In genomic region chr19:8388612-8388958, GRCh38 we compare ENCODE assay signal across 17 cellular contexts. TPM values are rescaled to one million over a fixed set of nuclear protein-coding genes. Genes with fewer than 3 reads are reported as not detected.
A peak's percentile ranks its signal among the peaks of the same experiment; 100 is the strongest.
DNase-seq lines count a peak whose midpoint lies in the region; ATAC-seq, FAIRE-seq and TF ChIP-seq lines count a peak whose summit lies in the region.
"Had no signal": no experiment of that assay in that cellular context is flagged by ENCODE, and none has a peak within 500 bp of the region (broad histone marks: within the 10 kb centered on the region; RNA-seq: fewer than 3 reads in every experiment).

No MANE protein-coding gene starts in this region.

- POLR2A ChIA-PET in A549 (lab: Yijun Ruan, JAX) = no interaction called here

- peaks cover 9% of the 10 kb centered on the region for H3K36me3 Mint-ChIP-seq in activated naive CD4-positive, alpha-beta T cell treated with anti-CD3 and anti-CD28 coated beads, Interleukin-2, amount 10 ng/mL, durations not matched to agents 7 days and 5 days
- H3K36me3 Mint-ChIP-seq: memory B cell had no signal

- H3K27me3 ChIP-seq in OCI-LY3 (ENCODE audit: low read depth, low read length) (no peaks in the 10 kb centered on the region), liver (ENCODE audit: control insufficient read depth in 4 of 4, insufficient read depth in 4 of 4, low read length in 3 of 4) (no peaks in the 10 kb centered on the region)
- H3K27me3 ChIP-seq: BE2C had no signal

- CTCF ChIA-PET in A549 (lab: Yijun Ruan, JAX) = interaction anchor here (0.7 to 8.0 kb wide), 2 partner anchors 13 to 35 kb away, joined by 3 to 71 read pairs; no protein-coding TSS in a partner anchor
- CTCF ChIA-PET in activated naive CD4-positive, alpha-beta T cell treated with anti-CD3 and anti-CD28 coated beads, Interleukin-2, amount 10 ng/mL, durations not matched to agents 7 days and 5 days (lab: Charles Lee) = no interaction called here

- no peaks in the 10 kb centered on the region for H3K27me3 Mint-ChIP-seq in activated naive CD4-positive, alpha-beta T cell treated with anti-CD3 and anti-CD28 coated beads, Interleukin-2, amount 10 ng/mL, durations not matched to agents 7 days and 5 days
- H3K27me3 Mint-ChIP-seq: memory B cell; naive thymus-derived CD4-positive, alpha-beta T cell had no signal

- TF ChIP-seq CTCF in 22Rv1 (IDR thresholded peaks at IDR 0.05) (no peak), A549 (IDR thresholded peaks at IDR 0.05) (no peak), OCI-LY3 (IDR thresholded peaks at IDR 0.05; ENCODE audit: low read depth, low read length) (no peak), liver (IDR thresholded peaks at IDR 0.05; ENCODE audit: low read depth, low read length, missing input control) (no peak)

- H3K4me1 ChIP-seq in A549 = peaks cover 44% of the 10 kb centered on the region
- peaks cover 5% of the 10 kb centered on the region for H3K4me1 ChIP-seq in OCI-LY3 (ENCODE audit: low read length)
- peaks cover 13 to 36% (median 27%) of the 10 kb centered on the region in 4 donors for H3K4me1 ChIP-seq in liver (ENCODE audit: control insufficient read depth in 4 of 4, insufficient read depth in 4 of 4, low read length in 3 of 4)

- peak overlapping the region; percentile 99 for H3K27ac ChIP-seq in 22Rv1
- H3K27ac ChIP-seq in A549 = peak overlapping the region; percentile 84
- H3K27ac ChIP-seq in OCI-LY3 (ENCODE audit: low read length) = no peak overlapping the region
- peak overlapping the region; percentile 95 to 100 for H3K27ac ChIP-seq in liver (ENCODE audit: low read depth in 1 of 2, low read length in 2 of 2)

- ATAC-seq in A549 (no peak), HG02870 (IDR thresholded peaks at IDR 0.05; ENCODE audit: unreplicated experiment) (no peak), HG02852 (IDR thresholded peaks at IDR 0.05; ENCODE audit: unreplicated experiment) (no peak), GM21390 (IDR thresholded peaks at IDR 0.05; ENCODE audit: unreplicated experiment) (no peak)
- ATAC-seq: naive thymus-derived CD4-positive, alpha-beta T cell; WTC11 had no signal

- peaks cover 39% of the 10 kb centered on the region for H3K4me1 Mint-ChIP-seq in activated naive CD4-positive, alpha-beta T cell treated with anti-CD3 and anti-CD28 coated beads, Interleukin-2, amount 10 ng/mL, durations not matched to agents 7 days and 5 days

- H3K9me3 ChIP-seq in A549 = no peaks in the 10 kb centered on the region
- no peaks in the 10 kb centered on the region for H3K9me3 ChIP-seq in OCI-LY3 (ENCODE audit: insufficient read depth, low read length)
- no peaks in the 10 kb centered on the region for H3K9me3 ChIP-seq in liver (ENCODE audit: control insufficient read depth in 4 of 4, low read length in 3 of 4)
- H3K9me3 ChIP-seq: BE2C had no signal

- no peak for DNase-seq in A549 (ENCODE audit: low read depth in 1 of 2, low spot score in 1 of 2)
- no peak for DNase-seq in activated naive CD4-positive, alpha-beta T cell treated with anti-CD3 and anti-CD28 coated beads, Interleukin-2, amount 10 ng/mL, durations not matched to agents 7 days and 5 days
- DNase-seq: activated naive CD4-positive, alpha-beta T cell; BE2C; islet precursor cell; naive thymus-derived CD4-positive, alpha-beta T cell; NCI-H187 treated with DMSO at 0.1 percent for 48 hours; NCI-H446 treated with DMSO at 0.1 percent for 48 hours had no signal

- H4K20me1 ChIP-seq in OCI-LY3 (ENCODE audit: insufficient read depth, low read length) = peaks cover 23% of the 10 kb centered on the region

- no peak overlapping the region for H3K4me3 Mint-ChIP-seq in activated naive CD4-positive, alpha-beta T cell treated with anti-CD3 and anti-CD28 coated beads, Interleukin-2, amount 10 ng/mL, durations not matched to agents 7 days and 5 days
- H3K4me3 Mint-ChIP-seq: memory B cell had no signal

- H3K9ac ChIP-seq in OCI-LY3 (ENCODE audit: low read length) = no peak overlapping the region
- H3K9ac ChIP-seq in liver (ENCODE audit: low read depth in 1 of 2, low read length in 2 of 2) = peak overlapping the region in 1 of 2 donors; percentile 80

- peaks cover 28% of the 10 kb centered on the region for H3K79me2 ChIP-seq in OCI-LY3 (ENCODE audit: low read length)

- 4% methylated on average over 2 of the region's 2 CpGs for WGBS in A549 (ENCODE audit: missing lambda C conversion rate)
- 24% methylated on average over 2 of the region's 2 CpGs for WGBS in liver

- TF ChIP-seq EP300 in A549 (IDR thresholded peaks at IDR 0.05) = no peak

- H3K9me3 Mint-ChIP-seq in activated naive CD4-positive, alpha-beta T cell treated with anti-CD3 and anti-CD28 coated beads, Interleukin-2, amount 10 ng/mL, durations not matched to agents 7 days and 5 days = peaks cover 4% of the 10 kb centered on the region
- H3K9me3 Mint-ChIP-seq: memory B cell had no signal

- no peak overlapping the region for H3K4me3 ChIP-seq in A549
- H3K4me3 ChIP-seq in OCI-LY3 (ENCODE audit: low read length) = peak overlapping the region; percentile 74; the same call in 1 of the 2 replicates
- peak overlapping the region in 1 of 3 donors; percentile 56 for H3K4me3 ChIP-seq in liver (ENCODE audit: low read depth in 1 of 3, low read length in 3 of 3)

- no peak for FAIRE-seq in A549 (lab: Jason Lieb, UNC)
- FAIRE-seq: colon had no signal

- TF ChIP-seq RAD21 in A549 (conservative IDR thresholded peaks at IDR 0.05 in 1 of 2, IDR thresholded peaks at IDR 0.05 in 1 of 2) (no peak), liver (IDR thresholded peaks at IDR 0.05) (no peak)

- TF ChIP-seq POLR2A in A549 (IDR thresholded peaks at IDR 0.05; ENCODE audit: low read length) = no peak

- H3K36me3 ChIP-seq in OCI-LY3 (replicated peaks; ENCODE audit: low read depth, low read length) (no peaks in the 10 kb centered on the region), liver (ENCODE audit: control insufficient read depth in 4 of 4, insufficient read depth in 3 of 4, low read depth in 1 of 4, low read length in 3 of 4) (peaks cover 0 to 3% (median 0%) of the 10 kb centered on the region in 4 donors)
- H3K36me3 ChIP-seq: BE2C had no signal

- no peak overlapping the region for H2AFZ ChIP-seq in OCI-LY3 (ENCODE audit: low read depth, low read length)

- no peak overlapping the region for H3K27ac Mint-ChIP-seq in activated naive CD4-positive, alpha-beta T cell treated with anti-CD3 and anti-CD28 coated beads, Interleukin-2, amount 10 ng/mL, durations not matched to agents 7 days and 5 days

- peak overlapping the region; percentile 78 for H3K4me2 ChIP-seq in A549
- peak overlapping the region; percentile 66; the same call in 1 of the 2 replicates for H3K4me2 ChIP-seq in OCI-LY3 (ENCODE audit: low read length)

TF ChIP-seq in A549, 52 proteins besides CTCF, POLR2A, EP300 and RAD21 (continues in another document):
- no peak for TF ChIP-seq HOXA7 (CRISPR knock-in tag; IDR thresholded peaks at IDR 0.05)
- no peak for TF ChIP-seq RCOR1 (IDR thresholded peaks at IDR 0.05; ENCODE audit: low read depth, low read length)
- TF ChIP-seq ZSCAN20 (CRISPR knock-in tag; IDR thresholded peaks at IDR 0.05) = no peak

TF ChIP-seq in liver, 16 proteins besides CTCF, POLR2A, EP300 and RAD21 (continues in another document):
- TF ChIP-seq SP1 (IDR thresholded peaks at IDR 0.05) = no peak
- no peak for TF ChIP-seq NR2F2 (IDR thresholded peaks at IDR 0.05)
- no peak for TF ChIP-seq FOXA1 (IDR thresholded peaks at IDR 0.05)

RNA-seq across cellular contexts. Expression of gene RAB11B, which starts 1.6 kb away (rescaled TPM):
- 22.3 and 25.1 TPM in 2 replicates for polyA plus RNA-seq in A549 (2011; rRNA removed)
- 122 and 146 TPM in 2 replicates for polyA plus RNA-seq in A549 (2012; cell fraction: cytosol; rRNA removed)
- polyA plus RNA-seq in A549 (2012; cell fraction: nucleus; rRNA removed) = 143 and 192 TPM in 2 replicates
- polyA plus RNA-seq in A549 (2017; fragmentation: RNase III; extraction: RNeasy Plus Mini Kit Qiagen cat#74134 plus additional on column Dnase treatment) = 86.7 to 95.7 TPM (median 93.7 TPM) in 3 replicates
- 15.8 and 24.0 TPM in 2 replicates for polyA minus RNA-seq in A549 (2011; rRNA and poly(A)+ RNA removed)
- 10 to 100 TPM; 31.9 to 91.2 TPM for total RNA-seq in liver
- 10 to 100 TPM; 27.3 to 58.1 TPM for polyA plus RNA-seq in liver

RNA-seq across cellular contexts. Expression of gene MARCHF2, which starts 24.5 kb away (rescaled TPM):
- polyA plus RNA-seq in A549 (2011; rRNA removed) = 12.4 and 12.8 TPM in 2 replicates
- 20.7 and 33.3 TPM in 2 replicates for polyA plus RNA-seq in A549 (2012; cell fraction: cytosol; rRNA removed)
- 33.1 and 33.6 TPM in 2 replicates for polyA plus RNA-seq in A549 (2012; cell fraction: nucleus; rRNA removed)
- 13.1 to 15.3 TPM (median 13.2 TPM) in 3 replicates for polyA plus RNA-seq in A549 (2017; fragmentation: RNase III; extraction: RNeasy Plus Mini Kit Qiagen cat#74134 plus additional on column Dnase treatment)
- 16.7 and 27.6 TPM in 2 replicates for polyA minus RNA-seq in A549 (2011; rRNA and poly(A)+ RNA removed)
- 10 to 100 TPM; 78.6 to 89.5 TPM for total RNA-seq in liver
- 10 to 100 TPM; 21.6 to 39.1 TPM for polyA plus RNA-seq in liver

RNA-seq across cellular contexts. Expression of gene ANGPTL4, which starts 24.6 kb away (rescaled TPM):
- polyA plus RNA-seq in A549 (2011; rRNA removed) (30.8 and 32.6 TPM in 2 replicates), A549 (2017; fragmentation: RNase III; extraction: RNeasy Plus Mini Kit Qiagen cat#74134 plus additional on column Dnase treatment) (12.3 to 18.1 TPM (median 15.1 TPM) in 3 replicates), liver (100 to 1,000 TPM in 1 of 2 donors, 10 to 100 TPM in 1; 25.2 to 118 TPM)
- 48.7 and 67.4 TPM in 2 replicates for polyA plus RNA-seq in A549 (2012; cell fraction: cytosol; rRNA removed)
- polyA plus RNA-seq in A549 (2012; cell fraction: nucleus; rRNA removed) = 203 and 238 TPM in 2 replicates
- polyA minus RNA-seq in A549 (2011; rRNA and poly(A)+ RNA removed) = 15.6 and 19.4 TPM in 2 replicates
- total RNA-seq in liver = 100 to 1,000 TPM in 1 of 2 donors, under 1 TPM in 1; 0.65 to 144 TPM
- polyA plus RNA-seq: naive thymus-derived CD4-positive, alpha-beta T cell had no signal

RNA-seq across cellular contexts. Expression of gene KANK3, which starts 45.5 kb away (rescaled TPM):
- 1.0 and 1.2 TPM in 2 replicates for polyA plus RNA-seq in A549 (2011; rRNA removed)
- 2.1 and 2.8 TPM in 2 replicates for polyA plus RNA-seq in A549 (2012; cell fraction: cytosol; rRNA removed)
- 4.1 and 5.7 TPM in 2 replicates for polyA plus RNA-seq in A549 (2012; cell fraction: nucleus; rRNA removed)
- 1.5 to 1.6 TPM (median 1.5 TPM) in 3 replicates for polyA plus RNA-seq in A549 (2017; fragmentation: RNase III; extraction: RNeasy Plus Mini Kit Qiagen cat#74134 plus additional on column Dnase treatment)
- polyA minus RNA-seq in A549 (2011; rRNA and poly(A)+ RNA removed) = 1.2 and 1.5 TPM in 2 replicates
- total RNA-seq in liver = 1 to 10 TPM; 3.3 to 4.5 TPM
- polyA plus RNA-seq in liver = 1 to 10 TPM in 1 of 2 donors, under 1 TPM in 1; 0.44 to 3.6 TPM

RNA-seq across cellular contexts. Expression of gene HNRNPM, which starts 56.2 kb away (rescaled TPM):
- polyA plus RNA-seq in A549 (2011; rRNA removed) = 94.1 and 168 TPM in 2 replicates
- polyA plus RNA-seq in A549 (2012; cell fraction: cytosol; rRNA removed) = 354 and 442 TPM in 2 replicates
- 454 and 781 TPM in 2 replicates for polyA plus RNA-seq in A549 (2012; cell fraction: nucleus; rRNA removed)
- 334 to 352 TPM (median 348 TPM) in 3 replicates for polyA plus RNA-seq in A549 (2017; fragmentation: RNase III; extraction: RNeasy Plus Mini Kit Qiagen cat#74134 plus additional on column Dnase treatment)
- 44.2 and 49.0 TPM in 2 replicates for polyA minus RNA-seq in A549 (2011; rRNA and poly(A)+ RNA removed)
- 10 to 100 TPM; 66.3 to 75.1 TPM for total RNA-seq in liver
- polyA plus RNA-seq in liver = 10 to 100 TPM; 39.4 to 86.9 TPM
